ENCODE assay signal across 1 cellular context in genomic region chr3:142889263-142890014, GRCh38.
TF ChIP-seq lines count a peak whose summit lies in the region.

No MANE protein-coding gene starts in this region.

TF ChIP-seq in HCT116, 20 proteins besides CTCF, POLR2A, EP300 and RAD21 (continued from another document):
- TF ChIP-seq ELF1 (IDR thresholded peaks at IDR 0.05; ENCODE audit: borderline replicate concordance, low read depth): no peak
- TF ChIP-seq MAX (IDR thresholded peaks at IDR 0.05): no peak
- TF ChIP-seq POLR2AphosphoS5 (IDR thresholded peaks at IDR 0.05; ENCODE audit: low read depth, low read length): no peak
- no peak for TF ChIP-seq EZH2phosphoT487 (IDR thresholded peaks at IDR 0.05; ENCODE audit: borderline replicate concordance)
- TF ChIP-seq CBX3 (IDR thresholded peaks at IDR 0.05; ENCODE audit: low read depth): no peak
- TF ChIP-seq SIN3A (IDR thresholded peaks at IDR 0.05; ENCODE audit: low read depth): no peak
- TF ChIP-seq ATF3 (IDR thresholded peaks at IDR 0.05): no peak
- TF ChIP-seq SP1 (IDR thresholded peaks at IDR 0.05; ENCODE audit: low read depth): no peak
- no peak for TF ChIP-seq JUND (IDR thresholded peaks at IDR 0.05)
